ENCODE assay signal across 1 cellular context in the genomic region with DNA sequence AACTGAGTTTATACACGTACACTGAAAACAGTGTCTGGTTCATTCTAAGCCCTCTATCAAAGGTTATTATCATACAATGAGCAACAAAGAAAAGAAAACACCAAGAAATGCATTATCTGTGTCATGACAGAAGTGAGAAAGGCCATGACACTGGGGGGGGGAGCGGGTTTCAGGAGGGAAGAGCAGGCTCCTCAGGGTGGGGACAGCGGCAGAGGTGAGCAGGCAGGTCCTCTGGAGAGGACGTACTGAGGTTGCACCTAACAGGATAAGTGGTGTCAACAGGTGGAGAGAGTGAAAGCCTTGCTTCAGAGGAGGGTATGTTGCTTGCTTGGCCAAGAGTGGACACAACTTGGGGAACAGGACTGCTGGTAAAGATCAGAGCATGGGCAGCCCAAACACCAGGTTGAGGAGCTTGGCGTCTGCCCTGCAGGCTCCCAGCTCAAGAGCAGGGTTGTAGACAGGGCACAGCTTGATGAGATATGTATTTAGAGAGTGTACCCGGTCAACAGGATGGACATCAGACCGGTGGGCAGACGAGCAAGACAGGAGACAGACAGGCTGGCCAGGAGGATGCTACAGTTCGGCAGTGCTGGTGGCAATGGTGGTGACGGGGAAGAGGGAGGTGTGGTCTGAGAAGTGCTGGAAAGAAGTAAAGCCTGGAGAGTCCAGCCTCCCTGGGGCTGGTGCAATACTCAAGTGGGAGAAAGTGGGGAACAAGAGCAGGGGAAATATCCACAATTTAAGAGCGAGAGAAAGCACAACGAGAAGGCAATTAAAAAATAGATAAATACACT.
TF ChIP-seq lines count a peak whose summit lies in the region.

No MANE protein-coding gene starts in this region.

TF ChIP-seq in H1, 55 proteins besides CTCF, POLR2A, EP300 and RAD21:
- TF ChIP-seq, protein P1, sequence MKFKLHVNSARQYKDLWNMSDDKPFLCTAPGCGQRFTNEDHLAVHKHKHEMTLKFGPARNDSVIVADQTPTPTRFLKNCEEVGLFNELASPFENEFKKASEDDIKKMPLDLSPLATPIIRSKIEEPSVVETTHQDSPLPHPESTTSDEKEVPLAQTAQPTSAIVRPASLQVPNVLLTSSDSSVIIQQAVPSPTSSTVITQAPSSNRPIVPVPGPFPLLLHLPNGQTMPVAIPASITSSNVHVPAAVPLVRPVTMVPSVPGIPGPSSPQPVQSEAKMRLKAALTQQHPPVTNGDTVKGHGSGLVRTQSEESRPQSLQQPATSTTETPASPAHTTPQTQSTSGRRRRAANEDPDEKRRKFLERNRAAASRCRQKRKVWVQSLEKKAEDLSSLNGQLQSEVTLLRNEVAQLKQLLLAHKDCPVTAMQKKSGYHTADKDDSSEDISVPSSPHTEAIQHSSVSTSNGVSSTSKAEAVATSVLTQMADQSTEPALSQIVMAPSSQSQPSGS (IDR thresholded peaks at IDR 0.05; ENCODE audit: low read length): no peak
- TF ChIP-seq, protein P2, sequence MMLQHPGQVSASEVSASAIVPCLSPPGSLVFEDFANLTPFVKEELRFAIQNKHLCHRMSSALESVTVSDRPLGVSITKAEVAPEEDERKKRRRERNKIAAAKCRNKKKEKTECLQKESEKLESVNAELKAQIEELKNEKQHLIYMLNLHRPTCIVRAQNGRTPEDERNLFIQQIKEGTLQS (IDR thresholded peaks at IDR 0.05; ENCODE audit: insufficient read depth, low read depth, low read length): no peak
- TF ChIP-seq SUZ12 (IDR thresholded peaks at IDR 0.05; ENCODE audit: low read length) (no peak), SP2 (IDR thresholded peaks at IDR 0.05; ENCODE audit: low read length) (no peak), SP4 (IDR thresholded peaks at IDR 0.05; ENCODE audit: low read length) (no peak), CHD1 (IDR thresholded peaks at IDR 0.05; ENCODE audit: low read depth, low read length) (no peak), BCL11A (IDR thresholded peaks at IDR 0.05; ENCODE audit: low read depth in 2 of 2, low read length in 2 of 2) (no peak)
